In the genomic region with DNA sequence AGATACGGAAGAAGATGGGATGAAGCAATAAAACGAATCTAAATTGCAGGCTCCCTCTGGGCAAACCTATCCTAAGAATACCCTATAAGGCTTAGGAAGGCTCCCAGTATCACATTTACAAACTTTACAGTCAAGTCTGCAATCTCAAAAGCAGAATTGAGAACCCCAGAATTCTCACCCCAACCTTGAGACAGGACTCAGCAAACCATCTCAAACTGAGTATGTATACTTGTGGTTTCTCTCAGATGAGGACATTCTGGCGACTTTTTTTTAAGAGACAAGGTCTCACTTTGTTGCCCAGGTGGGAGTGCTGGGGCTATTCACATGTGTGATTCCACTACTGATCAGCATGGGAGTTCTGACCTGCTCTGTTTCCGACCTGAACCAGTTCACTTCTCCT, we compare ENCODE assay signal across 23 cellular contexts.
"Had no signal": no experiment of that assay in that cellular context is flagged by ENCODE, and none has a peak within 500 bp of the region (broad histone marks: within the 10 kb centered on the region; RNA-seq: fewer than 3 reads in every experiment).

No MANE protein-coding gene starts in this region.

- H3K9me3 ChIP-seq: esophagus squamous epithelium, gastrocnemius medialis, thyroid gland, upper lobe of right lung had no signal

- H2AFZ ChIP-seq: parathyroid adenoma had no signal

- H3K27me3 ChIP-seq: esophagus squamous epithelium, gastrocnemius medialis, thyroid gland, upper lobe of right lung had no signal

- H3K27ac Mint-ChIP-seq: activated naive CD8-positive, alpha-beta T cell treated with anti-CD3 and anti-CD28 coated beads, Interleukin-2, amount 50 U/mL, for 24 hours; endodermal cell; stimulated activated naive CD8-positive, alpha-beta T cell treated with anti-CD3 and anti-CD28 coated beads, Interleukin-15, Interleukin-2, amounts not matched to agents 100 ng/mL and 50 ng/mL, for 24 hours; WTC11 had no signal

- H3K27ac ChIP-seq: coronary artery, esophagus squamous epithelium, gastrocnemius medialis, parathyroid adenoma, thyroid gland, upper lobe of right lung had no signal

- H3K9ac ChIP-seq: parathyroid adenoma had no signal

- DNase-seq: activated CD8-positive, alpha-beta memory T cell treated with anti-CD3 and anti-CD28 coated beads for 24 hours; activated CD8-positive, alpha-beta memory T cell treated with anti-CD3 and anti-CD28 coated beads, Interleukin-2, amount 50 U/mL, for 4 hours; activated naive CD4-positive, alpha-beta T cell treated with anti-CD3 and anti-CD28 coated beads, Interleukin-2, amount 50 U/mL, for 16 hours; activated naive CD8-positive, alpha-beta T cell treated with anti-CD3 and anti-CD28 coated beads, Interleukin-2, amount 50 U/mL, for 24 hours; activated T-cell treated with anti-CD3 and anti-CD28 coated beads, Interleukin-2, amount 50 U/mL, for 48 hours; cerebellar nuclear complex; endodermal cell; esophagus squamous epithelium; gastrocnemius medialis; hypothalamus; midbrain; nucleus accumbens; right cardiac atrium; stimulated activated CD4-positive, alpha-beta T cell treated with anti-CD3 and anti-CD28 coated beads, Interleukin-4, amount 100 ng/mL, for 24 hours; substantia nigra; thyroid gland; upper lobe of right lung had no signal

- ATAC-seq: activated naive CD8-positive, alpha-beta T cell treated with anti-CD3 and anti-CD28 coated beads, Interleukin-2, amount 50 U/mL, for 24 hours; gastrocnemius medialis; right cardiac atrium; upper lobe of right lung; WTC11 had no signal

- H3K4me3 Mint-ChIP-seq: activated naive CD8-positive, alpha-beta T cell treated with anti-CD3 and anti-CD28 coated beads, Interleukin-2, amount 50 U/mL, for 24 hours; endodermal cell; stimulated activated naive CD8-positive, alpha-beta T cell treated with anti-CD3 and anti-CD28 coated beads, Interleukin-15, Interleukin-2, amounts not matched to agents 100 ng/mL and 50 ng/mL, for 24 hours; WTC11 had no signal

- H3K9me3 Mint-ChIP-seq: activated naive CD8-positive, alpha-beta T cell treated with anti-CD3 and anti-CD28 coated beads, Interleukin-2, amount 50 U/mL, for 24 hours; endodermal cell; stimulated activated naive CD8-positive, alpha-beta T cell treated with anti-CD3 and anti-CD28 coated beads, Interleukin-15, Interleukin-2, amounts not matched to agents 100 ng/mL and 50 ng/mL, for 24 hours; WTC11 had no signal

- H3K4me1 Mint-ChIP-seq: activated naive CD8-positive, alpha-beta T cell treated with anti-CD3 and anti-CD28 coated beads, Interleukin-2, amount 50 U/mL, for 24 hours; endodermal cell; WTC11 had no signal

- H3K4me3 ChIP-seq: coronary artery, esophagus squamous epithelium, gastrocnemius medialis, thyroid gland, upper lobe of right lung had no signal

- FAIRE-seq: islet of Langerhans, TTC549 had no signal

- H3K27me3 Mint-ChIP-seq: activated naive CD8-positive, alpha-beta T cell treated with anti-CD3 and anti-CD28 coated beads, Interleukin-2, amount 50 U/mL, for 24 hours; stimulated activated naive CD8-positive, alpha-beta T cell treated with anti-CD3 and anti-CD28 coated beads, Interleukin-15, Interleukin-2, amounts not matched to agents 100 ng/mL and 50 ng/mL, for 24 hours had no signal

- H3K4me1 ChIP-seq: gastrocnemius medialis, parathyroid adenoma, thyroid gland, upper lobe of right lung had no signal
